In genomic region chr17:63156986-63157385, GRCh38 we compare ENCODE assay signal across 25 cellular contexts.
"Had no signal": no experiment of that assay in that cellular context is flagged by ENCODE, and none has a peak within 500 bp of the region (broad histone marks: within the 10 kb centered on the region; RNA-seq: fewer than 3 reads in every experiment).

No MANE protein-coding gene starts in this region.

- H3K27ac Mint-ChIP-seq: activated naive CD8-positive, alpha-beta T cell treated with anti-CD3 and anti-CD28 coated beads for 36 hours; memory B cell; nephron had no signal

- H3K4me1 Mint-ChIP-seq: central memory CD8-positive, alpha-beta T cell had no signal

- ATAC-seq: activated T-cell treated with anti-CD3 and anti-CD28 coated beads, Interleukin-2, amount 50 U/mL, for 4 hours; gastroesophageal sphincter; heart left ventricle; left colon; right cardiac atrium; stimulated activated naive CD8-positive, alpha-beta T cell treated with anti-CD3 and anti-CD28 coated beads, Interleukin-15, Interleukin-2, amounts not matched to agents 100 U/mL and 50 U/mL, for 24 hours had no signal

- H3K9me3 Mint-ChIP-seq: activated naive CD8-positive, alpha-beta T cell treated with anti-CD3 and anti-CD28 coated beads for 36 hours; activated T-cell treated with anti-CD3 and anti-CD28 coated beads, Interleukin-2, amount 50 U/mL, for 4 hours; central memory CD8-positive, alpha-beta T cell; memory B cell; nephron had no signal

- H3K9me3 ChIP-seq: gastroesophageal sphincter, heart left ventricle, neutrophil, ovary, upper lobe of left lung had no signal

- H3K36me3 ChIP-seq: gastroesophageal sphincter, heart left ventricle, neutrophil, ovary, upper lobe of left lung had no signal

- H3K27ac ChIP-seq: epithelial cell of prostate, gastroesophageal sphincter, heart left ventricle, neutrophil, ovary, upper lobe of left lung had no signal

- H3K4me3 ChIP-seq: gastroesophageal sphincter, heart left ventricle, ovary, upper lobe of left lung had no signal

- DNase-seq: activated CD4-positive, alpha-beta T cell treated with anti-CD3 and anti-CD28 coated beads for 4 hours; activated CD4-positive, alpha-beta T cell treated with anti-CD3 and anti-CD28 coated beads, Interleukin-2, amount 50 U/mL, for 48 hours; activated CD4-positive, CD25-positive, alpha-beta regulatory T cell; activated CD8-positive, alpha-beta memory T cell treated with anti-CD3 and anti-CD28 coated beads, Interleukin-2, amount 50 U/mL, for 48 hours; activated naive CD4-positive, alpha-beta T cell treated with Interleukin-2 at 50 U/mL for 16 hours; activated naive CD8-positive, alpha-beta T cell treated with anti-CD3 and anti-CD28 coated beads for 36 hours; activated T-cell treated with anti-CD3 and anti-CD28 coated beads, Interleukin-2, amount 50 U/mL, for 4 hours; heart left ventricle; islet precursor cell; left colon; ovary; right cardiac atrium; stimulated activated CD4-positive, alpha-beta T cell treated with anti-CD3 and anti-CD28 coated beads, Interleukin-12 subunit alpha, Interleukin-12 subunit beta, amount 100 ng/mL, for 4 hours; stimulated activated CD4-positive, alpha-beta T cell treated with anti-CD3 and anti-CD28 coated beads, Interleukin-4, amount 100 ng/mL, for 4 hours; stimulated activated naive CD8-positive, alpha-beta T cell treated with anti-CD3 and anti-CD28 coated beads, Interleukin-15, Interleukin-2, amounts not matched to agents 100 U/mL and 50 U/mL, for 24 hours; upper lobe of left lung had no signal

- FAIRE-seq: astrocyte, colon, TTC549 had no signal

- H3K36me3 Mint-ChIP-seq: activated naive CD8-positive, alpha-beta T cell treated with anti-CD3 and anti-CD28 coated beads for 36 hours; memory B cell had no signal

- H3K27me3 Mint-ChIP-seq: activated naive CD8-positive, alpha-beta T cell treated with anti-CD3 and anti-CD28 coated beads for 36 hours; central memory CD8-positive, alpha-beta T cell; memory B cell had no signal

- H3K4me3 Mint-ChIP-seq: activated naive CD8-positive, alpha-beta T cell treated with anti-CD3 and anti-CD28 coated beads for 36 hours; activated T-cell treated with anti-CD3 and anti-CD28 coated beads, Interleukin-2, amount 50 U/mL, for 4 hours; central memory CD8-positive, alpha-beta T cell; memory B cell; nephron had no signal

- H3K4me1 ChIP-seq: upper lobe of left lung had no signal

- H3K27me3 ChIP-seq: gastroesophageal sphincter, heart left ventricle, neutrophil, ovary, upper lobe of left lung had no signal
